Comparison of ENCODE assay signal across 24 cellular contexts in the genomic region with DNA sequence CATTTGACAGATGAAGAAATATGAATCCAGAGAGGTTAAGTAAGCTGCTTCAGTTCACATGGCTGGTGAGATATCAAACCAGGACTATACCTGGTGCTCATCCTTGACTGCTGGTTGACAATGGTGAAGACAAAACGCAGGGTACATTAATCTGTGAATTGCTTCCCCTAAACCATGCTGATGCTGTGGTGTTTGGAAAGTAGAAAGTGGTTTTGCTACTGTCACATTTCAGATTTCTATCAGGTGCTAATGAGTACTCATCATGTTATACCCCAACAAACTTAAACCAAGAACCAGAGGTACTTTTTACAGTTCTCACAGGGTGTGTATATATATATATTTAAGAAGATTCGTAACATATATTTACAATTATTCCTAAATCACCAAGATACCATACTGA.
"Had no signal": no experiment of that assay in that cellular context is flagged by ENCODE, and none has a peak within 500 bp of the region (broad histone marks: within the 10 kb centered on the region; RNA-seq: fewer than 3 reads in every experiment).

No MANE protein-coding gene starts in this region.

- H3K27me3 ChIP-seq: brain microvascular endothelial cell, gastroesophageal sphincter, heart right ventricle had no signal

- H3K4me3 Mint-ChIP-seq: activated CD4-positive, alpha-beta T cell treated with anti-CD3 and anti-CD28 coated beads, Interleukin-2, amount 10 ng/mL, durations not matched to agents 7 days and 5 days; activated CD8-positive, alpha-beta memory T cell treated with anti-CD3 and anti-CD28 coated beads, Interleukin-2, amount 10 ng/mL, durations not matched to agents 7 days and 5 days; activated CD8-positive, alpha-beta T cell treated with anti-CD3 and anti-CD28 coated beads, Interleukin-2, amount 10 ng/mL, durations not matched to agents 7 days and 5 days; activated naive CD8-positive, alpha-beta T cell; activated T-helper 17 cell treated with anti-CD3 and anti-CD28 coated beads, Interleukin-2, amount 50 U/mL, for 72 hours had no signal

- H3K27ac Mint-ChIP-seq: activated CD4-positive, alpha-beta T cell treated with anti-CD3 and anti-CD28 coated beads, Interleukin-2, amount 10 ng/mL, durations not matched to agents 7 days and 5 days; activated CD8-positive, alpha-beta memory T cell treated with anti-CD3 and anti-CD28 coated beads, Interleukin-2, amount 10 ng/mL, durations not matched to agents 7 days and 5 days; activated CD8-positive, alpha-beta T cell treated with anti-CD3 and anti-CD28 coated beads, Interleukin-2, amount 10 ng/mL, durations not matched to agents 7 days and 5 days; activated naive CD8-positive, alpha-beta T cell; activated T-helper 17 cell treated with anti-CD3 and anti-CD28 coated beads, Interleukin-2, amount 50 U/mL, for 72 hours had no signal

- H3K36me3 Mint-ChIP-seq: activated naive CD8-positive, alpha-beta T cell had no signal

- H3K4me3 ChIP-seq: gastroesophageal sphincter, heart right ventricle had no signal

- DNase-seq: activated CD4-positive, alpha-beta T cell treated with anti-CD3 and anti-CD28 coated beads for 4 hours; activated CD4-positive, alpha-beta T cell treated with anti-CD3 and anti-CD28 coated beads, Interleukin-2, amount 10 ng/mL, durations not matched to agents 7 days and 5 days; activated CD4-positive, alpha-beta T cell treated with anti-CD3 and anti-CD28 coated beads, Interleukin-2, amount 50 U/mL, for 4 hours; activated CD4-positive, CD25-positive, alpha-beta regulatory T cell; activated CD4-positive, CD25-positive, alpha-beta regulatory T cell treated with anti-CD3 and anti-CD28 coated beads, Interleukin-2, amount 50 U/mL, for 72 hours; activated CD8-positive, alpha-beta memory T cell treated with anti-CD3 and anti-CD28 coated beads, Interleukin-2, amount 10 ng/mL, durations not matched to agents 7 days and 5 days; activated CD8-positive, alpha-beta memory T cell treated with anti-CD3 and anti-CD28 coated beads, Interleukin-2, amount 50 U/mL, for 4 hours; activated CD8-positive, alpha-beta T cell treated with anti-CD3 and anti-CD28 coated beads, Interleukin-2, amount 10 ng/mL, durations not matched to agents 7 days and 5 days; activated effector memory CD4-positive, alpha-beta T cell treated with Interleukin-2 at 50 U/mL for 16 hours; activated gamma-delta T cell treated with Interleukin-2 at 50 U/mL for 16 hours; activated naive CD4-positive, alpha-beta T cell treated with anti-CD3 and anti-CD28 coated beads, Interleukin-2, amount 50 U/mL, for 16 hours; activated naive CD4-positive, alpha-beta T cell treated with Interleukin-2 at 50 U/mL for 16 hours; activated T-cell treated with anti-CD3 and anti-CD28 coated beads, Interleukin-2, amount 50 U/mL, for 1 hour; amniotic stem cell; brain microvascular endothelial cell; caudate nucleus; cortex of kidney; dermis blood vessel endothelial cell; effector CD4-positive, alpha-beta T cell; heart right ventricle had no signal

- ATAC-seq: activated CD8-positive, alpha-beta memory T cell treated with anti-CD3 and anti-CD28 coated beads, Interleukin-2, amount 10 ng/mL, durations not matched to agents 7 days and 5 days; activated CD8-positive, alpha-beta T cell treated with anti-CD3 and anti-CD28 coated beads, Interleukin-2, amount 10 ng/mL, durations not matched to agents 7 days and 5 days; activated T-helper 17 cell treated with anti-CD3 and anti-CD28 coated beads, Interleukin-2, amount 50 U/mL, for 72 hours; esophagus mucosa; gastroesophageal sphincter had no signal

- H3K27me3 Mint-ChIP-seq: activated CD4-positive, alpha-beta T cell treated with anti-CD3 and anti-CD28 coated beads, Interleukin-2, amount 10 ng/mL, durations not matched to agents 7 days and 5 days; activated CD8-positive, alpha-beta memory T cell treated with anti-CD3 and anti-CD28 coated beads, Interleukin-2, amount 10 ng/mL, durations not matched to agents 7 days and 5 days; activated naive CD8-positive, alpha-beta T cell; activated T-helper 17 cell treated with anti-CD3 and anti-CD28 coated beads, Interleukin-2, amount 50 U/mL, for 72 hours had no signal

- H3K9me3 Mint-ChIP-seq: activated CD4-positive, alpha-beta T cell treated with anti-CD3 and anti-CD28 coated beads, Interleukin-2, amount 10 ng/mL, durations not matched to agents 7 days and 5 days; activated T-helper 17 cell treated with anti-CD3 and anti-CD28 coated beads, Interleukin-2, amount 50 U/mL, for 72 hours had no signal

- H3K27ac ChIP-seq: brain microvascular endothelial cell, gastroesophageal sphincter, heart right ventricle had no signal

- H3K9me3 ChIP-seq: gastroesophageal sphincter, heart right ventricle had no signal
